Comparison of ENCODE assay signal across 2 cellular contexts in the genomic region with DNA sequence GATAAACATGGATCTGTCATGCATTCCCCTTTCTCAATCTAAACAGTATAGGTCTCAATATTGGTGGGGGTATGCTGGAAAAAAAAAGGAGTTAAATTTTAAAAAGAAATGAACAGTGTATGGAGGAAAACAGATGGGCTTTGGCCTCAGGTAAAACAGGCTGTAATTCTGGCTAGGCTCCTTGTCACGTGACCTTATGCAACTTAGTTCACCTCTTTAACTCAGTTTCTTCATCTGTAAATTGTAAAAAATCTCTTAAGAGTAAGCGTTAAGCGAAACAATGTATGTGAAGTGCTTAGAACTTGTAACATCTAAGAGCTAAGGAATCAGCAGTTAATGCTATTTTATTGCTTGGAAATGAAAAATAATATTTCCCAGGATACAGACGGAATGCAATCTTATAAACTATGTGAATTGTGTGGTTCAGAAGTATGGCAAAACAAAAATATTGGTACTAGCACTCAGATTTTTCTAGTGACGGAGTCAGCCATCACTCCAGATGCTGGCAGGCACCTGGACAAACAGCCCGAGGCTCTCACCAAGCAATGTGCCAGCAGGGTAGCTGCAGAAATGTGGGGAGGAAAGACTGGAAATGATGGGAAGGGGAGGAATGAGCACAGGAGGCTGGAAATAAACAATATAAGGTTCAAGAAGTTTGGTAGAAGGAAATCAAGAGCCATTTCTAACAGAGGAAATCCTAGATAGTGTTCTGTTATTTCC.
A peak's percentile ranks its signal among the peaks of the same experiment; 100 is the strongest.
TF ChIP-seq lines count a peak whose summit lies in the region.

No MANE protein-coding gene starts in this region.

TF ChIP-seq in GM23338, 12 proteins besides CTCF, POLR2A, EP300 and RAD21 (continued from another document):
- TF ChIP-seq, protein P1, sequence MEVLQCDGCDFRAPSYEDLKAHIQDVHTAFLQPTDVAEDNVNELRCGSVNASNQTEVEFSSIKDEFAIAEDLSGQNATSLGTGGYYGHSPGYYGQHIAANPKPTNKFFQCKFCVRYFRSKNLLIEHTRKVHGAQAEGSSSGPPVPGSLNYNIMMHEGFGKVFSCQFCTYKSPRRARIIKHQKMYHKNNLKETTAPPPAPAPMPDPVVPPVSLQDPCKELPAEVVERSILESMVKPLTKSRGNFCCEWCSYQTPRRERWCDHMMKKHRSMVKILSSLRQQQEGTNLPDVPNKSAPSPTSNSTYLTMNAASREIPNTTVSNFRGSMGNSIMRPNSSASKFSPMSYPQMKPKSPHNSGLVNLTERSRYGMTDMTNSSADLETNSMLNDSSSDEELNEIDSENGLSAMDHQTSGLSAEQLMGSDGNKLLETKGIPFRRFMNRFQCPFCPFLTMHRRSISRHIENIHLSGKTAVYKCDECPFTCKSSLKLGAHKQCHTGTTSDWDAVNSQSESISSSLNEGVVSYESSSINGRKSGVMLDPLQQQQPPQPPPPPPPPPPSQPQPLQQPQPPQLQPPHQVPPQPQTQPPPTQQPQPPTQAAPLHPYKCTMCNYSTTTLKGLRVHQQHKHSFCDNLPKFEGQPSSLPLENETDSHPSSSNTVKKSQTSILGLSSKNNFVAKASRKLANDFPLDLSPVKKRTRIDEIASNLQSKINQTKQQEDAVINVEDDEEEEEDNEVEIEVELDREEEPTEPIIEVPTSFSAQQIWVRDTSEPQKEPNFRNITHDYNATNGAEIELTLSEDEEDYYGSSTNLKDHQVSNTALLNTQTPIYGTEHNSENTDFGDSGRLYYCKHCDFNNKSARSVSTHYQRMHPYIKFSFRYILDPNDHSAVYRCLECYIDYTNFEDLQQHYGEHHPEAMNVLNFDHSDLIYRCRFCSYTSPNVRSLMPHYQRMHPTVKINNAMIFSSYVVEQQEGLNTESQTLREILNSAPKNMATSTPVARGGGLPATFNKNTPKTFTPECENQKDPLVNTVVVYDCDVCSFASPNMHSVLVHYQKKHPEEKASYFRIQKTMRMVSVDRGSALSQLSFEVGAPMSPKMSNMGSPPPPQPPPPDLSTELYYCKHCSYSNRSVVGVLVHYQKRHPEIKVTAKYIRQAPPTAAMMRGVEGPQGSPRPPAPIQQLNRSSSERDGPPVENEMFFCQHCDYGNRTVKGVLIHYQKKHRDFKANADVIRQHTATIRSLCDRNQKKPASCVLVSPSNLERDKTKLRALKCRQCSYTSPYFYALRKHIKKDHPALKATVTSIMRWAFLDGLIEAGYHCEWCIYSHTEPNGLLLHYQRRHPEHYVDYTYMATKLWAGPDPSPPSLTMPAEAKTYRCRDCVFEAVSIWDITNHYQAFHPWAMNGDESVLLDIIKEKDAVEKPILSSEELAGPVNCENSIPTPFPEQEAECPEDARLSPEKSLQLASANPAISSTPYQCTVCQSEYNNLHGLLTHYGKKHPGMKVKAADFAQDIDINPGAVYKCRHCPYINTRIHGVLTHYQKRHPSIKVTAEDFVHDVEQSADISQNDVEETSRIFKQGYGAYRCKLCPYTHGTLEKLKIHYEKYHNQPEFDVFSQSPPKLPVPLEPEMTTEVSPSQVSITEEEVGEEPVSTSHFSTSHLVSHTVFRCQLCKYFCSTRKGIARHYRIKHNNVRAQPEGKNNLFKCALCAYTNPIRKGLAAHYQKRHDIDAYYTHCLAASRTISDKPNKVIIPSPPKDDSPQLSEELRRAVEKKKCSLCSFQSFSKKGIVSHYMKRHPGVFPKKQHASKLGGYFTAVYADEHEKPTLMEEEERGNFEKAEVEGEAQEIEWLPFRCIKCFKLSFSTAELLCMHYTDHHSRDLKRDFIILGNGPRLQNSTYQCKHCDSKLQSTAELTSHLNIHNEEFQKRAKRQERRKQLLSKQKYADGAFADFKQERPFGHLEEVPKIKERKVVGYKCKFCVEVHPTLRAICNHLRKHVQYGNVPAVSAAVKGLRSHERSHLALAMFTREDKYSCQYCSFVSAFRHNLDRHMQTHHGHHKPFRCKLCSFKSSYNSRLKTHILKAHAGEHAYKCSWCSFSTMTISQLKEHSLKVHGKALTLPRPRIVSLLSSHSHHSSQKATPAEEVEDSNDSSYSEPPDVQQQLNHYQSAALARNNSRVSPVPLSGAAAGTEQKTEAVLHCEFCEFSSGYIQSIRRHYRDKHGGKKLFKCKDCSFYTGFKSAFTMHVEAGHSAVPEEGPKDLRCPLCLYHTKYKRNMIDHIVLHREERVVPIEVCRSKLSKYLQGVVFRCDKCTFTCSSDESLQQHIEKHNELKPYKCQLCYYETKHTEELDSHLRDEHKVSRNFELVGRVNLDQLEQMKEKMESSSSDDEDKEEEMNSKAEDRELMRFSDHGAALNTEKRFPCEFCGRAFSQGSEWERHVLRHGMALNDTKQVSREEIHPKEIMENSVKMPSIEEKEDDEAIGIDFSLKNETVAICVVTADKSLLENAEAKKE (CRISPR knock-in tag; IDR thresholded peaks at IDR 0.05) = no peak
- TF ChIP-seq EZH2phosphoT487 (IDR thresholded peaks at IDR 0.05; ENCODE audit: unreplicated experiment) (no peak), JUNB (IDR thresholded peaks at IDR 0.05; ENCODE audit: unreplicated experiment) (no peak), STAT1 (IDR thresholded peaks at IDR 0.05; ENCODE audit: unreplicated experiment) (no peak), CREB1 (CRISPR knock-in tag; IDR thresholded peaks at IDR 0.05; ENCODE audit: low read depth) (no peak), ZNF331 (CRISPR knock-in tag; IDR thresholded peaks at IDR 0.05; ENCODE audit: low read depth) (no peak), POLR2AphosphoS5 (IDR thresholded peaks at IDR 0.05; ENCODE audit: low read depth) (no peak), NANOG (IDR thresholded peaks at IDR 0.05; ENCODE audit: borderline replicate concordance) (no peak)
- TF ChIP-seq, protein P2, sequence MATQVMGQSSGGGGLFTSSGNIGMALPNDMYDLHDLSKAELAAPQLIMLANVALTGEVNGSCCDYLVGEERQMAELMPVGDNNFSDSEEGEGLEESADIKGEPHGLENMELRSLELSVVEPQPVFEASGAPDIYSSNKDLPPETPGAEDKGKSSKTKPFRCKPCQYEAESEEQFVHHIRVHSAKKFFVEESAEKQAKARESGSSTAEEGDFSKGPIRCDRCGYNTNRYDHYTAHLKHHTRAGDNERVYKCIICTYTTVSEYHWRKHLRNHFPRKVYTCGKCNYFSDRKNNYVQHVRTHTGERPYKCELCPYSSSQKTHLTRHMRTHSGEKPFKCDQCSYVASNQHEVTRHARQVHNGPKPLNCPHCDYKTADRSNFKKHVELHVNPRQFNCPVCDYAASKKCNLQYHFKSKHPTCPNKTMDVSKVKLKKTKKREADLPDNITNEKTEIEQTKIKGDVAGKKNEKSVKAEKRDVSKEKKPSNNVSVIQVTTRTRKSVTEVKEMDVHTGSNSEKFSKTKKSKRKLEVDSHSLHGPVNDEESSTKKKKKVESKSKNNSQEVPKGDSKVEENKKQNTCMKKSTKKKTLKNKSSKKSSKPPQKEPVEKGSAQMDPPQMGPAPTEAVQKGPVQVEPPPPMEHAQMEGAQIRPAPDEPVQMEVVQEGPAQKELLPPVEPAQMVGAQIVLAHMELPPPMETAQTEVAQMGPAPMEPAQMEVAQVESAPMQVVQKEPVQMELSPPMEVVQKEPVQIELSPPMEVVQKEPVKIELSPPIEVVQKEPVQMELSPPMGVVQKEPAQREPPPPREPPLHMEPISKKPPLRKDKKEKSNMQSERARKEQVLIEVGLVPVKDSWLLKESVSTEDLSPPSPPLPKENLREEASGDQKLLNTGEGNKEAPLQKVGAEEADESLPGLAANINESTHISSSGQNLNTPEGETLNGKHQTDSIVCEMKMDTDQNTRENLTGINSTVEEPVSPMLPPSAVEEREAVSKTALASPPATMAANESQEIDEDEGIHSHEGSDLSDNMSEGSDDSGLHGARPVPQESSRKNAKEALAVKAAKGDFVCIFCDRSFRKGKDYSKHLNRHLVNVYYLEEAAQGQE (IDR thresholded peaks at IDR 0.05; ENCODE audit: unreplicated experiment) = no peak

TF ChIP-seq in K562, 482 proteins besides CTCF, POLR2A, EP300 and RAD21 (continued from another document):
- TF ChIP-seq, protein P3, sequence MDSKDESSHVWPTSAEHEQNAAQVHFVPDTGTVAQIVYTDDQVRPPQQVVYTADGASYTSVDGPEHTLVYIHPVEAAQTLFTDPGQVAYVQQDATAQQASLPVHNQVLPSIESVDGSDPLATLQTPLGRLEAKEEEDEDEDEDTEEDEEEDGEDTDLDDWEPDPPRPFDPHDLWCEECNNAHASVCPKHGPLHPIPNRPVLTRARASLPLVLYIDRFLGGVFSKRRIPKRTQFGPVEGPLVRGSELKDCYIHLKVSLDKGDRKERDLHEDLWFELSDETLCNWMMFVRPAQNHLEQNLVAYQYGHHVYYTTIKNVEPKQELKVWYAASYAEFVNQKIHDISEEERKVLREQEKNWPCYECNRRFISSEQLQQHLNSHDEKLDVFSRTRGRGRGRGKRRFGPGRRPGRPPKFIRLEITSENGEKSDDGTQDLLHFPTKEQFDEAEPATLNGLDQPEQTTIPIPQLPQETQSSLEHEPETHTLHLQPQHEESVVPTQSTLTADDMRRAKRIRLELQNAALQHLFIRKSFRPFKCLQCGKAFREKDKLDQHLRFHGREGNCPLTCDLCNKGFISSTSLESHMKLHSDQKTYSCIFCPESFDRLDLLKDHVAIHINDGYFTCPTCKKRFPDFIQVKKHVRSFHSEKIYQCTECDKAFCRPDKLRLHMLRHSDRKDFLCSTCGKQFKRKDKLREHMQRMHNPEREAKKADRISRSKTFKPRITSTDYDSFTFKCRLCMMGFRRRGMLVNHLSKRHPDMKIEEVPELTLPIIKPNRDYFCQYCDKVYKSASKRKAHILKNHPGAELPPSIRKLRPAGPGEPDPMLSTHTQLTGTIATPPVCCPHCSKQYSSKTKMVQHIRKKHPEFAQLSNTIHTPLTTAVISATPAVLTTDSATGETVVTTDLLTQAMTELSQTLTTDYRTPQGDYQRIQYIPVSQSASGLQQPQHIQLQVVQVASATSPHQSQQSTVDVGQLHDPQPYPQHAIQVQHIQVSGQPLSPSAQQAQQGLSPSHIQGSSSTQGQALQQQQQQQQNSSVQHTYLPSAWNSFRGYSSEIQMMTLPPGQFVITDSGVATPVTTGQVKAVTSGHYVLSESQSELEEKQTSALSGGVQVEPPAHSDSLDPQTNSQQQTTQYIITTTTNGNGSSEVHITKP (IDR thresholded peaks at IDR 0.05; ENCODE audit: partially characterized antibody) = no peak
- TF ChIP-seq KHSRP (IDR thresholded peaks at IDR 0.05) (no peak), RAD51 (IDR thresholded peaks at IDR 0.05; ENCODE audit: borderline replicate concordance, low read depth) (0 out of 2 replicates have a peak, but pooled peaks have one; percentile 49)
